Comparison of ENCODE assay signal across 20 cellular contexts in the genomic region with DNA sequence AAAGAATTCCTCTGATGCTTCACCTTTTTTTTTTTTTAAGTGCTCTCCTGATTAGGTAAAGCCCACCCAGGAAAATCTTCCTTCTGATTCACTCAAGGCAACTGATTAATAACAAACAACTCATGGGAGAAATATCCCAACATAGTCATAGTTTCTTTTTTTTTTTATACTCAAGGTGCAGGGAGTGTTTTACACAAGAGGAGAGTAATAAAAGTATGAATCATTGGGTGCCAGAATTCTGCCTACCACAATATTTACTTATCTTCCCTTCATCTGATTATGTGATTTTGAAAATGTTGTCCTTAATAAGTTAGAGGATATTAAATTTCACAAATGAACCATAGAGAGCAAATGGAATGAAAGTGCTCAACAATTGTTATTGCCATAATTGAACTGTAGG.
"Had no signal": no experiment of that assay in that cellular context is flagged by ENCODE, and none has a peak within 500 bp of the region (broad histone marks: within the 10 kb centered on the region; RNA-seq: fewer than 3 reads in every experiment).

No MANE protein-coding gene starts in this region.

- H3K27ac ChIP-seq: dorsolateral prefrontal cortex, tibial artery had no signal

- H3K36me3 ChIP-seq: tibial artery had no signal

- DNase-seq: activated B cell treated with CpG ODN at 0.5 μM for 24 hours; activated CD4-positive, alpha-beta memory T cell treated with anti-CD3 and anti-CD28 coated beads, Interleukin-2, amount 10 ng/mL, durations not matched to agents 7 days and 5 days; activated CD4-positive, alpha-beta T cell treated with anti-CD3 and anti-CD28 coated beads for 4 hours; activated naive CD4-positive, alpha-beta T cell; activated naive CD8-positive, alpha-beta T cell treated with anti-CD3 and anti-CD28 coated beads for 36 hours; activated T-cell treated with anti-CD3 and anti-CD28 coated beads, Interleukin-2, amount 50 U/mL, for 1 hour; amniotic stem cell; caudate nucleus; dorsolateral prefrontal cortex; hypothalamus; islet precursor cell; midbrain; nephron progenitor cell; nucleus accumbens; stimulated activated CD4-positive, alpha-beta T cell treated with anti-CD3 and anti-CD28 coated beads, Interleukin-1b, Interleukin-23, amount 100 ng/mL, for 48 hours; stimulated activated CD8-positive, alpha-beta memory T cell treated with anti-CD3 and anti-CD28 coated beads, Interleukin-4, amount 100 ng/mL, for 48 hours; stimulated activated naive CD4-positive, alpha-beta T cell treated with Interleukin-2 at 50 U/mL for 16 hours; tibial artery had no signal

- H3K27me3 ChIP-seq: dorsolateral prefrontal cortex, tibial artery had no signal

- ATAC-seq: activated T-helper 17 cell treated with anti-CD3 and anti-CD28 coated beads, Interleukin-2, amount 50 U/mL, for 72 hours; left lobe of liver had no signal

- H3K4me3 ChIP-seq: dorsolateral prefrontal cortex, tibial artery had no signal

- H3K4me1 ChIP-seq: tibial artery had no signal

- H3K9me3 ChIP-seq: tibial artery had no signal
